Comparison of ENCODE assay signal across 9 cellular contexts in genomic region chr12:10362828-10363664, GRCh38. TPM values are rescaled to one million over a fixed set of nuclear protein-coding genes. Genes with fewer than 3 reads are reported as not detected.
DNase-seq lines count a peak whose midpoint lies in the region; ATAC-seq, FAIRE-seq and TF ChIP-seq lines count a peak whose summit lies in the region.
"Had no signal": no experiment of that assay in that cellular context is flagged by ENCODE, and none has a peak within 500 bp of the region (broad histone marks: within the 10 kb centered on the region; RNA-seq: fewer than 3 reads in every experiment).

No MANE protein-coding gene starts in this region.

- intact Hi-C loops in pancreas (cut with DNase I), result no loop called here

- H3K27ac ChIP-seq in endodermal cell (ENCODE audit: low read depth, low read length), result no peak overlapping the region
- H3K27ac ChIP-seq in pancreas, result peak overlapping the region; percentile 23 to 98 (median 86)

- 43 to 60% methylated on average over 1 to 8 of the region's 9 CpGs for WGBS in endodermal cell (ENCODE audit: insufficient coverage in 1 of 2, insufficient read length in 1 of 2), 2 experiments
- WGBS in pancreas, 2 donors, result 61 to 67% methylated on average over 9 of the region's 9 CpGs

- no peak overlapping the region for H3K4me3 ChIP-seq in endodermal cell (ENCODE audit: low read length)
- peak overlapping the region in 2 of 4 donors; percentile 5 to 60 for H3K4me3 ChIP-seq in pancreas

- no peak overlapping the region for H3K27ac Mint-ChIP-seq in endodermal cell
- no peak overlapping the region for H3K27ac Mint-ChIP-seq in activated T-cell treated with anti-CD3 and anti-CD28 coated beads, Interleukin-2, amount 50 U/mL, for 24 hours

- H3K4me1 Mint-ChIP-seq in endodermal cell, result peaks cover 20% of the 10 kb centered on the region
- H3K4me1 Mint-ChIP-seq in activated T-cell treated with anti-CD3 and anti-CD28 coated beads, Interleukin-2, amount 50 U/mL, for 24 hours (ENCODE audit: low read depth), result peaks cover 24% of the 10 kb centered on the region

- H3K27me3 ChIP-seq in endodermal cell (ENCODE audit: control insufficient read depth, insufficient read depth, low read length, poor library complexity, severe bottlenecking) (peaks cover 30% of the 10 kb centered on the region), pancreas (no peaks in the 10 kb centered on the region)

- H3K4me3 Mint-ChIP-seq in endodermal cell, result peak overlapping the region; percentile 14
- no peak overlapping the region for H3K4me3 Mint-ChIP-seq in activated T-cell treated with anti-CD3 and anti-CD28 coated beads, Interleukin-2, amount 50 U/mL, for 24 hours
- H3K4me3 Mint-ChIP-seq: central memory CD8-positive, alpha-beta T cell had no signal

- H3K9me3 Mint-ChIP-seq in endodermal cell, result peaks cover 45% of the 10 kb centered on the region
- peaks cover 4% of the 10 kb centered on the region for H3K9me3 Mint-ChIP-seq in activated T-cell treated with anti-CD3 and anti-CD28 coated beads, Interleukin-2, amount 50 U/mL, for 24 hours
- H3K9me3 Mint-ChIP-seq: central memory CD8-positive, alpha-beta T cell had no signal

- H3K27me3 Mint-ChIP-seq in endodermal cell (ENCODE audit: insufficient read depth), result no peaks in the 10 kb centered on the region
- no peaks in the 10 kb centered on the region for H3K27me3 Mint-ChIP-seq in activated T-cell treated with anti-CD3 and anti-CD28 coated beads, Interleukin-2, amount 50 U/mL, for 24 hours
- H3K27me3 Mint-ChIP-seq: central memory CD8-positive, alpha-beta T cell had no signal

- H3K4me1 ChIP-seq in endodermal cell (ENCODE audit: control insufficient read depth, insufficient read depth, low read length), result peaks cover 8% of the 10 kb centered on the region
- peaks cover 14 to 31% (median 18%) of the 10 kb centered on the region in 3 donors for H3K4me1 ChIP-seq in pancreas

- H3K9ac ChIP-seq in endodermal cell (ENCODE audit: extremely low read depth, low read length, poor library complexity, severe bottlenecking), result no peak overlapping the region

- TF ChIP-seq CTCF in endodermal cell (conservative IDR thresholded peaks at IDR 0.05) (no peak), pancreas (IDR thresholded peaks at IDR 0.05) (no peak)

- peaks cover 23% of the 10 kb centered on the region for H3K36me3 Mint-ChIP-seq in endodermal cell (ENCODE audit: low read depth)
- H3K36me3 Mint-ChIP-seq in activated T-cell treated with anti-CD3 and anti-CD28 coated beads, Interleukin-2, amount 50 U/mL, for 24 hours (ENCODE audit: low read depth), result peaks cover 36% of the 10 kb centered on the region

- DNase-seq in Caki2 (ENCODE audit: low read depth), result peak; percentile 22
- DNase-seq in NCI-H146 treated with DMSO at 0.1 percent for 48 hours (lab: John Stamatoyannopoulos, UW; ENCODE audit: unreplicated experiment), result peak; percentile 53
- DNase-seq in endodermal cell, result peak; percentile 51
- DNase-seq in pancreas, result no peak
- no peak for DNase-seq in SHP77 (lab: John Stamatoyannopoulos, UW)
- DNase-seq in middle frontal gyrus (ENCODE audit: extremely low spot score, low spot score), result no peak
- DNase-seq in activated T-cell treated with anti-CD3 and anti-CD28 coated beads, Interleukin-2, amount 50 U/mL, for 24 hours, result no peak
- no peak for DNase-seq in activated CD4-positive, alpha-beta T cell treated with anti-CD3 and anti-CD28 coated beads, Interleukin-2, amount 50 U/mL, for 1 hour

- ATAC-seq in pancreas, result no peak

- in situ Hi-C loops in Caki2 (cut with HindIII; ENCODE audit: low pct_unique_long_range_greater_than_20kb, low sequenced_read_pairs), result no loop called here

- H3K9me3 ChIP-seq in endodermal cell (ENCODE audit: control insufficient read depth, low read length), result peaks cover 47% of the 10 kb centered on the region
- no peaks in the 10 kb centered on the region for H3K9me3 ChIP-seq in pancreas

- no peak for FAIRE-seq in pancreas (lab: Jason Lieb, UNC)

- H3K36me3 ChIP-seq in endodermal cell (ENCODE audit: control insufficient read depth, insufficient read depth, low read length), result no peaks in the 10 kb centered on the region
- H3K36me3 ChIP-seq in pancreas, result no peaks in the 10 kb centered on the region

RNA-seq across cellular contexts. Expression of gene KLRK1, which starts 26.8 kb away (rescaled TPM):
- not detected in 2 replicates for total RNA-seq in Caki2 (2014; rRNA removed; shearing (Covaris generic); ENCODE audit: low replicate concordance)
- total RNA-seq in endodermal cell (under 1 TPM in 1 of 2 donors, not detected in 1; 0.24 TPM), pancreas (1 to 10 TPM in 2 of 6 donors, under 1 TPM in 3, not detected in 1; 0.32 to 1.1 (median 0.69) TPM)
- not detected for polyA plus RNA-seq in endodermal cell (2013, experiment 1 of 2)
- not detected for polyA plus RNA-seq in endodermal cell (2013, experiment 2 of 2)
- under 1 TPM; 0.57 to 0.92 TPM for polyA plus RNA-seq in pancreas

RNA-seq across cellular contexts. Expression of gene KLRC4, which starts 46.5 kb away (rescaled TPM):
- total RNA-seq in Caki2 (2014; rRNA removed; shearing (Covaris generic); ENCODE audit: low replicate concordance), result not detected in 2 replicates
- total RNA-seq in endodermal cell, result not detected
- not detected for polyA plus RNA-seq in endodermal cell (2013, experiment 1 of 2)
- polyA plus RNA-seq in endodermal cell (2013, experiment 2 of 2), result not detected
- under 1 TPM in 1 of 6 donors, not detected in 5; 0.25 TPM for total RNA-seq in pancreas
- not detected for polyA plus RNA-seq in pancreas

RNA-seq across cellular contexts. Expression of gene KLRD1, which starts 55.4 kb away (rescaled TPM):
- not detected in 2 replicates for total RNA-seq in Caki2 (2014; rRNA removed; shearing (Covaris generic); ENCODE audit: low replicate concordance)
- total RNA-seq in endodermal cell, result 1 to 10 TPM in 1 of 2 donors, under 1 TPM in 1; 0.59 to 2.2 TPM
- polyA plus RNA-seq in endodermal cell (2013, experiment 1 of 2), result 0.89 TPM
- 0.04 TPM for polyA plus RNA-seq in endodermal cell (2013, experiment 2 of 2)
- total RNA-seq in pancreas, result 1 to 10 TPM in 1 of 6 donors, under 1 TPM in 5; 0.34 to 1.0 (median 0.64) TPM
- polyA plus RNA-seq in pancreas, result under 1 TPM; 0.11 to 0.12 TPM

RNA-seq across cellular contexts. Expression of gene KLRC3, which starts 57.3 kb away (rescaled TPM):
- total RNA-seq in Caki2 (2014; rRNA removed; shearing (Covaris generic); ENCODE audit: low replicate concordance), result not detected in 2 replicates
- total RNA-seq in endodermal cell (not detected), pancreas (not detected)
- not detected for polyA plus RNA-seq in endodermal cell (2013, experiment 1 of 2)
- polyA plus RNA-seq in endodermal cell (2013, experiment 2 of 2), result not detected
- polyA plus RNA-seq in pancreas, result not detected

Comparison
In these comparisons a context has a peak if more than half of its experiments do, and no peak if none do; other contexts are left out.
1. DNase-seq: peak in Caki2 (single experiment), NCI-H146 treated with DMSO at 0.1 percent for 48 hours (single experiment) and endodermal cell (single experiment); none in pancreas (0 of 6), SHP77 (0 of 2), middle frontal gyrus (single experiment), activated T-cell treated with anti-CD3 and anti-CD28 coated beads, Interleukin-2, amount 50 U/mL, for 24 hours (single experiment) and activated CD4-positive, alpha-beta T cell treated with anti-CD3 and anti-CD28 coated beads, Interleukin-2, amount 50 U/mL, for 1 hour (single experiment).